8 cellular contexts compared by ENCODE assay signal in the genomic region with DNA sequence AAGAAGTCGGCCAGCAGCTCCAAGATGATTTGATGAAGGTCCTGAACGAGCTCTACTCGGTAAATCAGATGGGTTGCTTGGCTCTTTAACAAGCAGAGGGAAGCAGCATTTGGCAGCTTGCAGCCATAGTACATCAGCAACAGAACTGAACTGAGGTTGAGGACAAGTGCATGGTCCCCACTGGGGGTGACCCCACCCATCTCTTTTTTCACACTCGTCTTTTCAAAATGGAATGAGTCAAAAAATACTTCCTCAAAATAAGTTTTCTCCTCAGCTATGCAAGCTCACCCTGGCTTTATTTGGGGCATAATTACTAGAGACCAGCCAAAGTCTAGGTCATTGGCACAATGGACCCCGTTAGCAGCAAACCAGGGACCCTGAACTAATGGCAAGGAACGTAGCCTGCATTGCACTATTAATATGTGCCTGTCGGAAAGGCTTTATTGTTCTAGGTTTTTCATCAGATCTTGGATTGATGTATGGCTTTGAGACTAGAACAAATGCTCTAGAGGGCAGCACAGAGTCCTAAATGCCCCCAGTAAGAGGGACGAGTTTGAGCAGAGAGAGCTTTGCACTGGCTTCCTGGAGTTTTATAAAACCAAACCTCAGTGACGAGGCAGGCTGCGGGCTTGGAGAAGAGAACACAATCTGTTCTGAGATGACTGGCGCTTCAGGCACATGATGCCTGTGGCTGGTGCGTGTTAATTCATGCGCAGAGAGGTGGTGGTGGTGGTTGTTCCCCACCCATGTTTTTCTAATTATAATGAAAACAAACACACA.
DNase-seq lines count a peak whose midpoint lies in the region; ATAC-seq and TF ChIP-seq lines count a peak whose summit lies in the region.
"Not testable (repeated sequence)": the region's sequence is repeated elsewhere in the genome, so short reads cannot be mapped to it uniquely, and the experiment has no call there.

No MANE protein-coding gene starts in this region.

- DNase-seq in GM10248 (ENCODE audit: extremely low spot score); naive B cell: not testable (repeated sequence)
- DNase-seq in RKO (ENCODE audit: low spot score) (peak; percentile 0), Right ventricle myocardium superior (peak; percentile 24)
- DNase-seq in activated T-cell treated with anti-CD3 and anti-CD28 coated beads, Interleukin-2, amount 50 U/mL, for 1 hour = peak; percentile 23
- DNase-seq in central memory CD8-positive, alpha-beta T cell (ENCODE audit: low spot score in 2 of 2) = peak; percentile 14 to 25

- not testable (repeated sequence) for H3K36me3 Mint-ChIP-seq in central memory CD8-positive, alpha-beta T cell (ENCODE audit: insufficient read depth); naive B cell; stimulated activated memory B cell treated with anti-CD40 and anti-IgM and Interleukin-4, amounts not matched to agents 10 μg/mL and 1 μg/mL and 100 μg/mL, for 72 hours

- TF ChIP-seq CTCF in GM10248 (IDR thresholded peaks at IDR 0.05; ENCODE audit: control extremely low read depth, extremely low read depth, low read depth, missing control alignments) = peak; percentile 11

- ATAC-seq in HG02759 (IDR thresholded peaks at IDR 0.05; ENCODE audit: unreplicated experiment) (peak; percentile 57), Right ventricle myocardium superior (ENCODE audit: poor library complexity) (peak; percentile 38), naive B cell (ENCODE audit: low read depth in 2 of 2) (peak; percentile 78 to 79)
- ATAC-seq in central memory CD8-positive, alpha-beta T cell (replicated peaks; ENCODE audit: extremely low read depth, poor library complexity, severe bottlenecking) = peak; percentile 89
- ATAC-seq in stimulated activated memory B cell treated with anti-CD40 and anti-IgM and Interleukin-4, amounts not matched to agents 10 μg/mL and 1 μg/mL and 100 μg/mL, for 72 hours = peak; percentile 78

- POLR2A ChIA-PET in GM10248 (lab: Yijun Ruan, JAX) = not testable (repeated sequence)

- not testable (repeated sequence) for H3K27ac Mint-ChIP-seq in central memory CD8-positive, alpha-beta T cell (ENCODE audit: low read depth); naive B cell; stimulated activated memory B cell treated with anti-CD40 and anti-IgM and Interleukin-4, amounts not matched to agents 10 μg/mL and 1 μg/mL and 100 μg/mL, for 72 hours

- H3K27me3 Mint-ChIP-seq in central memory CD8-positive, alpha-beta T cell; naive B cell; stimulated activated memory B cell treated with anti-CD40 and anti-IgM and Interleukin-4, amounts not matched to agents 10 μg/mL and 1 μg/mL and 100 μg/mL, for 72 hours: not testable (repeated sequence)

- H3K4me1 Mint-ChIP-seq in central memory CD8-positive, alpha-beta T cell; naive B cell; stimulated activated memory B cell treated with anti-CD40 and anti-IgM and Interleukin-4, amounts not matched to agents 10 μg/mL and 1 μg/mL and 100 μg/mL, for 72 hours: not testable (repeated sequence)

- CTCF ChIA-PET in GM10248 (lab: Yijun Ruan, JAX) = not testable (repeated sequence)

- not testable (repeated sequence) for H3K4me3 Mint-ChIP-seq in central memory CD8-positive, alpha-beta T cell; stimulated activated memory B cell treated with anti-CD40 and anti-IgM and Interleukin-4, amounts not matched to agents 10 μg/mL and 1 μg/mL and 100 μg/mL, for 72 hours
- H3K4me3 Mint-ChIP-seq in naive B cell = peak overlapping the region in 1 of 8 donors; percentile 20

- intact Hi-C loops in Right ventricle myocardium superior (cut with DNase I) = not testable (repeated sequence)

- H3K9me3 Mint-ChIP-seq in central memory CD8-positive, alpha-beta T cell; naive B cell; stimulated activated memory B cell treated with anti-CD40 and anti-IgM and Interleukin-4, amounts not matched to agents 10 μg/mL and 1 μg/mL and 100 μg/mL, for 72 hours: not testable (repeated sequence)

Comparison
In these comparisons a context has a peak if more than half of its experiments do, and no peak if none do; other contexts are left out.
1. ATAC-seq: peak in every context shown above with its lines; median percentile 89 in central memory CD8-positive, alpha-beta T cell; 78 in naive B cell; 78 in stimulated activated memory B cell treated with anti-CD40 and anti-IgM and Interleukin-4, amounts not matched to agents 10 μg/mL and 1 μg/mL and 100 μg/mL, for 72 hours; 57 in HG02759; 38 in Right ventricle myocardium superior.